ENCODE assay signal across 25 cellular contexts in genomic region chr3:65930650-65931049, GRCh38.
DNase-seq lines count a peak whose midpoint lies in the region; ATAC-seq, FAIRE-seq and TF ChIP-seq lines count a peak whose summit lies in the region.
"Had no signal": no experiment of that assay in that cellular context is flagged by ENCODE, and none has a peak within 500 bp of the region (broad histone marks: within the 10 kb centered on the region; RNA-seq: fewer than 3 reads in every experiment).

No MANE protein-coding gene starts in this region.

- CTCF ChIA-PET in H1 (lab: Charles Lee; ENCODE audit: partially characterized antibody) = interaction anchor here (0.6 to 1.1 kb wide), 2 partner anchors 52 to 77 kb away, joined by 3 to 4 read pairs; no protein-coding TSS in a partner anchor
- CTCF ChIA-PET in CD4-positive, alpha-beta T cell (lab: Charles Lee) = no interaction called here

- POLR2A ChIA-PET in H1 (lab: Charles Lee; ENCODE audit: partially characterized antibody) = interaction anchor here (1.0 kb wide), 1 partner anchor 28 kb away, joined by 3 read pairs; no protein-coding TSS in a partner anchor
- POLR2A ChIA-PET in CD4-positive, alpha-beta T cell (lab: Charles Lee) = no interaction called here

- H2BK5ac ChIP-seq in H1 (ENCODE audit: low read depth, low read length) = no peak overlapping the region

- no peak overlapping the region for H4K91ac ChIP-seq in H1 (replicated peaks; ENCODE audit: insufficient read length, low read length)

- H3F3A ChIP-seq in GM23338 (replicated peaks; ENCODE audit: low read depth) = peaks cover 6% of the 10 kb centered on the region; the same call in 1 of the 2 replicates

- H3K36me3 Mint-ChIP-seq in GM23338 (ENCODE audit: low read depth) = peaks cover 14% of the 10 kb centered on the region; the same call in 2 of the 3 replicates
- H3K36me3 Mint-ChIP-seq in CD4-positive, alpha-beta T cell (ENCODE audit: low read depth) = no peaks in the 10 kb centered on the region
- H3K36me3 Mint-ChIP-seq: CD14-positive monocyte; CD4-positive, CD25-positive, alpha-beta regulatory T cell; CD8-positive, alpha-beta T cell had no signal

- no peaks in the 10 kb centered on the region for H3K9me2 ChIP-seq in GM23338 (ENCODE audit: insufficient read depth)

- H3K18ac ChIP-seq in H1 (ENCODE audit: extremely low read depth, low read length) = no peak overlapping the region

- no peak overlapping the region for H2BK15ac ChIP-seq in H1 (ENCODE audit: low read length)

- H3K36me3 ChIP-seq in GM23338 (ENCODE audit: insufficient read depth) = no peaks in the 10 kb centered on the region
- no peaks in the 10 kb centered on the region for H3K36me3 ChIP-seq in H1 (ENCODE audit: control insufficient read depth in 2 of 4, insufficient read depth in 4 of 4, low read length in 3 of 4)
- H3K36me3 ChIP-seq: BE2C, BLaER1 had no signal

- H3K23ac ChIP-seq in H1 (ENCODE audit: insufficient read length) = no peak overlapping the region

- no peak overlapping the region for H3K4me2 ChIP-seq in GM23338
- H3K4me2 ChIP-seq in H1 (ENCODE audit: insufficient read depth in 1 of 2, low read depth in 2 of 2, low read length in 2 of 2) = no peak overlapping the region
- H3K4me2 ChIP-seq: BLaER1 had no signal

- no peak overlapping the region for H3K4me3 Mint-ChIP-seq in GM23338
- no peak overlapping the region for H3K4me3 Mint-ChIP-seq in CD4-positive, alpha-beta T cell
- H3K4me3 Mint-ChIP-seq: CD14-positive monocyte; CD4-positive, CD25-positive, alpha-beta regulatory T cell; CD8-positive, alpha-beta T cell had no signal

- ATAC-seq in GM23338 = no peak
- no peak for ATAC-seq in CD4-positive, alpha-beta T cell (ENCODE audit: poor library complexity)
- ATAC-seq: CD8-positive, alpha-beta T cell had no signal

- H3K23me2 ChIP-seq in H1 (ENCODE audit: low read depth, low read length) = no peaks in the 10 kb centered on the region

- 86% methylated on average over 6 of the region's 6 CpGs; no CpG with 5 or more reads in 1 of the 2 experiments for WGBS in H1 (ENCODE audit: extremely low coverage in 1 of 2, insufficient coverage in 1 of 2, insufficient read length in 1 of 2, insufficient replicate concordance in 2 of 2, low coverage in 1 of 2, low lambda C conversion rate in 2 of 2, missing lambda C conversion rate in 1 of 2), 2 experiments

- no peak overlapping the region for H2AK5ac ChIP-seq in H1 (ENCODE audit: low read depth, low read length)

- H2BK20ac ChIP-seq in H1 (ENCODE audit: low read length) = no peak overlapping the region

- H3K27me3 ChIP-seq in GM23338 (ENCODE audit: insufficient read depth) (no peaks in the 10 kb centered on the region), H1 (replicated peaks in 1 of 4; ENCODE audit: control insufficient read depth in 3 of 4, extremely low read depth in 1 of 4, insufficient read depth in 3 of 4, low read length in 3 of 4) (no peaks in the 10 kb centered on the region)
- no peaks in the 10 kb centered on the region for H3K27me3 ChIP-seq in CD4-positive, alpha-beta T cell (ENCODE audit: control insufficient read depth, insufficient read depth, low read length)
- H3K27me3 ChIP-seq: BE2C, BLaER1 had no signal

- no peak for DNase-seq in GM23338 (ENCODE audit: low spot score)
- DNase-seq in OCI-M1 (lab: John Stamatoyannopoulos, UW) = peak; percentile 0
- DNase-seq in astrocyte of the hippocampus (ENCODE audit: low read depth, low spot score) = peak; percentile 23
- no peak for DNase-seq in H1 (ENCODE audit: low read depth in 1 of 2, low spot score in 2 of 2)
- no peak for DNase-seq in CD4-positive, alpha-beta T cell
- no peak for DNase-seq in iPS-NIHi11 (ENCODE audit: low spot score)
- DNase-seq in activated gamma-delta T cell treated with Interleukin-2 at 50 U/mL for 16 hours = no peak
- no peak for DNase-seq in epidermal melanocyte (ENCODE audit: insufficient read length, low spot score)
- DNase-seq: 8988T; ACHN; BE2C; C1 segment of cervical spinal cord; Caco-2; Calu3; CD4-positive, CD25-positive, alpha-beta regulatory T cell; CD8-positive, alpha-beta T cell; DMS79 treated with DMSO at 0.1 percent for 48 hours; GF-D8 had no signal

- H3K27ac ChIP-seq in GM23338 (ENCODE audit: low read depth) (0 out of 2 replicates have a peak overlapping the region, but pooled peaks have one; percentile 61), H1 (ENCODE audit: low read depth, low read length) (no peak overlapping the region)
- H3K27ac ChIP-seq in CD4-positive, alpha-beta T cell (ENCODE audit: low read depth, low read length) = no peak overlapping the region
- H3K27ac ChIP-seq: BLaER1 had no signal

- TF ChIP-seq CTCF in GM23338 (conservative IDR thresholded peaks at IDR 0.05; ENCODE audit: low read depth in 2 of 2) (no peak), H1 (IDR thresholded peaks at IDR 0.05; ENCODE audit: control extremely low read depth in 1 of 3, insufficient read depth in 1 of 3, low read depth in 1 of 3, low read length in 3 of 3) (no peak)
- TF ChIP-seq CTCF in CD4-positive, alpha-beta T cell (IDR thresholded peaks at IDR 0.05) = no peak

- intact Hi-C loops in CD4-positive, alpha-beta T cell (cut with DNase I, micrococcal nuclease) = no loop called here

- H4K8ac ChIP-seq in H1 (ENCODE audit: extremely low read depth, insufficient read depth, low read length) = no peak overlapping the region

- no peak overlapping the region for H3K56ac ChIP-seq in H1 (replicated peaks; ENCODE audit: insufficient read length, low read depth, low read length)

- no peak overlapping the region for H4K5ac ChIP-seq in H1 (ENCODE audit: insufficient read length, low read depth, low read length)

- peaks cover 30% of the 10 kb centered on the region for H3K4me1 Mint-ChIP-seq in GM23338
- no peaks in the 10 kb centered on the region for H3K4me1 Mint-ChIP-seq in CD4-positive, alpha-beta T cell (ENCODE audit: low read depth)
- H3K4me1 Mint-ChIP-seq: CD14-positive monocyte; CD4-positive, CD25-positive, alpha-beta regulatory T cell had no signal

- H3K79me1 ChIP-seq in H1 (ENCODE audit: low read depth, low read length) = peaks cover 2% of the 10 kb centered on the region; the same call in 1 of the 2 replicates

- H3K4ac ChIP-seq in H1 (replicated peaks; ENCODE audit: insufficient read length, low read depth, low read length) = no peak overlapping the region

- peaks cover 22% of the 10 kb centered on the region for H4K20me1 ChIP-seq in GM23338 (replicated peaks; ENCODE audit: insufficient read depth)
- no peaks in the 10 kb centered on the region for H4K20me1 ChIP-seq in H1 (replicated peaks in 1 of 2; ENCODE audit: control insufficient read depth in 1 of 2, insufficient read depth in 2 of 2, low read length in 2 of 2)

- peaks cover 10% of the 10 kb centered on the region for H3K27me3 Mint-ChIP-seq in GM23338 (ENCODE audit: insufficient read depth, low read depth, poor library complexity)
- no peaks in the 10 kb centered on the region for H3K27me3 Mint-ChIP-seq in CD4-positive, alpha-beta T cell

- peaks cover 7% of the 10 kb centered on the region for H3K9me3 Mint-ChIP-seq in GM23338
- peaks cover 6% of the 10 kb centered on the region for H3K9me3 Mint-ChIP-seq in CD4-positive, alpha-beta T cell
- H3K9me3 Mint-ChIP-seq: CD8-positive, alpha-beta T cell had no signal

- no peak for TF ChIP-seq RAD21 in H1 (IDR thresholded peaks at IDR 0.05 in 1 of 2, conservative IDR thresholded peaks at IDR 0.05 in 1 of 2; ENCODE audit: low read depth in 2 of 2, low read length in 2 of 2)

- H2AFZ ChIP-seq in GM23338 = no peak overlapping the region
- H2AFZ ChIP-seq in H1 (ENCODE audit: low read length) = no peak overlapping the region

- H3K4me1 ChIP-seq in GM23338 (ENCODE audit: insufficient read depth) (peaks cover 31% of the 10 kb centered on the region), H1 (replicated peaks in 1 of 4; ENCODE audit: control insufficient read depth in 3 of 4, insufficient read depth in 4 of 4, low read length in 3 of 4) (peaks cover 0 to 14% (median 12%) of the 10 kb centered on the region in 4 experiments; a peak in 4 of 7 replicates)
- H3K4me1 ChIP-seq: BE2C had no signal

- FAIRE-seq in H1 (lab: Jason Lieb, UNC) = no peak
- FAIRE-seq: A204.1, D721Med, G401.6, GM12891, GM19239 had no signal

- H3K9ac ChIP-seq in H1 (replicated peaks in 1 of 4; ENCODE audit: extremely low read depth in 1 of 4, low read depth in 3 of 4, low read length in 3 of 4) = no peak overlapping the region
- H3K9ac ChIP-seq: BLaER1 had no signal

- H3K27ac Mint-ChIP-seq in GM23338 = no peak overlapping the region
- no peak overlapping the region for H3K27ac Mint-ChIP-seq in CD4-positive, alpha-beta T cell
- H3K27ac Mint-ChIP-seq: CD14-positive monocyte; CD4-positive, CD25-positive, alpha-beta regulatory T cell; CD8-positive, alpha-beta T cell had no signal

- H3K79me2 ChIP-seq in GM23338 (replicated peaks; ENCODE audit: insufficient read depth) (peaks cover 88% of the 10 kb centered on the region), H1 (ENCODE audit: control insufficient read depth in 1 of 2, insufficient read depth in 2 of 2, low read length in 2 of 2) (peaks cover 0 to 41% of the 10 kb centered on the region in 2 experiments; a peak in 2 of 4 replicates)

- no peak overlapping the region for H3K14ac ChIP-seq in H1 (ENCODE audit: insufficient read length)

- no peak overlapping the region for H2BK12ac ChIP-seq in H1 (ENCODE audit: low read depth, low read length)

- H3K9me3 ChIP-seq in H1 (ENCODE audit: insufficient read depth in 2 of 2, low read depth in 1 of 2, low read length in 1 of 2) = peaks cover 6 to 7% of the 10 kb centered on the region in 2 experiments; a peak in 3 of 4 replicates
- H3K9me3 ChIP-seq in CD4-positive, alpha-beta T cell (ENCODE audit: control insufficient read depth, low read length) = no peaks in the 10 kb centered on the region
- H3K9me3 ChIP-seq: BE2C, Caco-2 had no signal

- H2BK120ac ChIP-seq in H1 (replicated peaks; ENCODE audit: low read depth, low read length) = no peak overlapping the region

- TF ChIP-seq EP300 in H1 (IDR thresholded peaks at IDR 0.05; ENCODE audit: borderline replicate concordance in 1 of 2, low read depth in 2 of 2, low read length in 2 of 2) = no peak

- no peak overlapping the region for H3K4me3 ChIP-seq in GM23338
- no peak overlapping the region for H3K4me3 ChIP-seq in H1 (ENCODE audit: extremely low read depth in 1 of 4, insufficient read depth in 2 of 4, low read depth in 3 of 4, low read length in 4 of 4)
- H3K4me3 ChIP-seq: BLaER1 had no signal

- TF ChIP-seq POLR2A in H1 (IDR thresholded peaks at IDR 0.05; ENCODE audit: control extremely low read depth in 1 of 2, low read depth in 2 of 2, low read length in 2 of 2) = no peak

TF ChIP-seq in GM23338, 12 proteins besides CTCF, POLR2A, EP300 and RAD21 (continues in another document):
- TF ChIP-seq EZH2 (IDR thresholded peaks at IDR 0.05; ENCODE audit: low read depth, unreplicated experiment) (no peak), ZNF114 (CRISPR knock-in tag; IDR thresholded peaks at IDR 0.05) (no peak)

TF ChIP-seq in H1, 55 proteins besides CTCF, POLR2A, EP300 and RAD21:
- TF ChIP-seq SRF (IDR thresholded peaks at IDR 0.05; ENCODE audit: low read depth, low read length) (0 out of 2 replicates have a peak, but pooled peaks have one; percentile 32), RNF2 (IDR thresholded peaks at IDR 0.05; ENCODE audit: borderline replicate concordance, low read depth, low read length, missing control alignments, poor library complexity, severe bottlenecking) (no peak)

Comparison
In these comparisons a context has a peak if more than half of its experiments do, and no peak if none do; other contexts are left out.
1. DNase-seq: peak in OCI-M1 (single experiment) and astrocyte of the hippocampus (single experiment); none in GM23338 (single experiment), H1 (0 of 2), CD4-positive, alpha-beta T cell (0 of 10), iPS-NIHi11 (single experiment), activated gamma-delta T cell treated with Interleukin-2 at 50 U/mL for 16 hours (single experiment) and epidermal melanocyte (single experiment).